ENCODE assay signal across 8 cellular contexts in the genomic region with DNA sequence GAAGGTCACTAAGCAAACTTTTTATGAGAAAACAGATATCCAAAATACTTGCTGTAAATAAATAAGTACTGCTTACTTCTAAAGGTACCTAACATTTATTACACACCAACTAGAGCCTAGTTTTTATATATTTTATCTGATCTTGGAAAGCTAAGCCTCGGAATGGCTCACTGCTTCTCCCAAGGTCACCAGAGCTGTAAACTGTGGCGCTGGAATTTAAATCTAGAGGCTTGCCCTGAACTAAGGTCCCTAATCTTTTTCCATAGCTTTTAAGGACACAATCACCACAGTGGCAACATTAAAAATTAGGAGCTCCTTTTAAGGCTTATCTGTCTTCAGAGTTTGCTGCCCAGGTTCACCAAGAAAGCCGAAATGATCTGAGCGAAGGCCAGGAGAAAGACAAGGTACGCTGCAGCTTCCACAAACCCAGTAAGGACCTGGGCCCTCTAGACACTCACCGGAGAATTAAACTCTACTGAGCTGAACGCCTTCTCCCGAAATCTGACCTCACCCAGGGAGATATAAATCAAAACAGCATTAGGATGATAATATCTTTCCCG. TPM values are rescaled to one million over a fixed set of nuclear protein-coding genes. Genes with fewer than 3 reads are reported as not detected.
DNase-seq lines count a peak whose midpoint lies in the region; ATAC-seq, FAIRE-seq and TF ChIP-seq lines count a peak whose summit lies in the region.

No MANE protein-coding gene starts in this region.

- peak overlapping the region; percentile 98 for H3K4me3 Mint-ChIP-seq in glutamatergic neuron (ENCODE audit: unreplicated experiment)

- peaks cover 17% of the 10 kb centered on the region for H3K4me1 Mint-ChIP-seq in glutamatergic neuron (ENCODE audit: low read depth, unreplicated experiment)

- peaks cover 3% of the 10 kb centered on the region for H3K4me1 ChIP-seq in parathyroid adenoma

- no peaks in the 10 kb centered on the region for H3K9me3 Mint-ChIP-seq in glutamatergic neuron (ENCODE audit: unreplicated experiment)

- H3K4me2 ChIP-seq in parathyroid adenoma (ENCODE audit: low read length): peak overlapping the region; percentile 97

- ATAC-seq in HG02943 (IDR thresholded peaks at IDR 0.05; ENCODE audit: low read depth, unreplicated experiment) (peak; percentile 4), HG03439 (IDR thresholded peaks at IDR 0.05; ENCODE audit: unreplicated experiment) (no peak)

- H3K4me3 ChIP-seq in WERI-Rb-1 (ENCODE audit: low read depth, low read length) (peak overlapping the region; percentile 71), parathyroid adenoma (ENCODE audit: low read depth, low read length) (peak overlapping the region; percentile 85)

- no peak overlapping the region for H3K9ac ChIP-seq in parathyroid adenoma

- peak overlapping the region; percentile 81 for H3K27ac ChIP-seq in WERI-Rb-1
- H3K27ac ChIP-seq in parathyroid adenoma: peak overlapping the region; percentile 87

- H3K27me3 Mint-ChIP-seq in glutamatergic neuron (ENCODE audit: unreplicated experiment): peaks cover 6% of the 10 kb centered on the region

- no peaks in the 10 kb centered on the region for H3K36me3 Mint-ChIP-seq in glutamatergic neuron (ENCODE audit: unreplicated experiment)

- H2AFZ ChIP-seq in parathyroid adenoma: peak overlapping the region; percentile 62

- no peaks in the 10 kb centered on the region for H3K27me3 ChIP-seq in WERI-Rb-1 (ENCODE audit: insufficient read depth, low read depth, severe bottlenecking)
- no peaks in the 10 kb centered on the region for H3K27me3 ChIP-seq in parathyroid adenoma (ENCODE audit: control insufficient read depth, insufficient read depth, low read length)

- H3K36me3 ChIP-seq in WERI-Rb-1: peaks cover 9% of the 10 kb centered on the region
- H3K36me3 ChIP-seq in parathyroid adenoma (ENCODE audit: control insufficient read depth, insufficient read depth, low read length): no peaks in the 10 kb centered on the region

- TF ChIP-seq CTCF in WERI-Rb-1 (IDR thresholded peaks at IDR 0.05; ENCODE audit: low read depth, low read length) (no peak), glutamatergic neuron (IDR thresholded peaks at IDR 0.05; ENCODE audit: partially characterized antibody, unreplicated experiment) (no peak), parathyroid adenoma (IDR thresholded peaks at IDR 0.05) (no peak), D721Med (IDR thresholded peaks at IDR 0.05; ENCODE audit: insufficient read depth, missing control alignments) (no peak)

- no peaks in the 10 kb centered on the region for H3K79me2 ChIP-seq in parathyroid adenoma

- H3K9me3 ChIP-seq in WERI-Rb-1 (ENCODE audit: severe bottlenecking) (no peaks in the 10 kb centered on the region), parathyroid adenoma (ENCODE audit: control insufficient read depth, low read length) (no peaks in the 10 kb centered on the region)

- peak overlapping the region; percentile 98 for H3K27ac Mint-ChIP-seq in glutamatergic neuron (ENCODE audit: unreplicated experiment)

- FAIRE-seq in D721Med (lab: Jason Lieb, UNC): no peak

- DNase-seq in DMS 273 (lab: John Stamatoyannopoulos, UW; ENCODE audit: unreplicated experiment) (peak; percentile 61), DMS 273 treated with DMSO at 0.1 percent for 48 hours (lab: John Stamatoyannopoulos, UW) (no peak), WERI-Rb-1 (no peak), glutamatergic neuron (no peak), D721Med (ENCODE audit: insufficient read length, low spot score) (no peak)

RNA-seq across cellular contexts. Expression of a gene that starts 0.6 kb away (rescaled TPM):
- 95.8 TPM for total RNA-seq in glutamatergic neuron (ENCODE audit: unreplicated experiment)

RNA-seq across cellular contexts. Expression of a gene that starts 11.0 kb away (rescaled TPM):
- 33.9 TPM for total RNA-seq in glutamatergic neuron (ENCODE audit: unreplicated experiment)

RNA-seq across cellular contexts. Expression of a gene that starts 26.7 kb away (rescaled TPM):
- 37.4 TPM for total RNA-seq in glutamatergic neuron (ENCODE audit: unreplicated experiment)
